Comparison of ENCODE assay signal across 13 cellular contexts in genomic region chr6:43095939-43096338, GRCh38. TPM values are rescaled to one million over a fixed set of nuclear protein-coding genes. Genes with fewer than 3 reads are reported as not detected.
DNase-seq lines count a peak whose midpoint lies in the region; ATAC-seq and TF ChIP-seq lines count a peak whose summit lies in the region.
"Had no signal": no experiment of that assay in that cellular context is flagged by ENCODE, and none has a peak within 500 bp of the region (broad histone marks: within the 10 kb centered on the region; RNA-seq: fewer than 3 reads in every experiment).

No MANE protein-coding gene starts in this region.

- no peak for TF ChIP-seq EP300 in upper lobe of left lung (IDR thresholded peaks at IDR 0.05)

- CTCF ChIA-PET in WTC11 (lab: Charles Lee), result interaction anchor here (0.6 to 2.0 kb wide), 6 partner anchors 14 to 133 kb away, joined by 3 to 11 read pairs (median 6); partner anchors contain the start of gene DNPH1

- no peaks in the 10 kb centered on the region for H3K27me3 Mint-ChIP-seq in WTC11 (ENCODE audit: low read depth)

- POLR2A ChIA-PET in WTC11 (lab: Charles Lee), result interaction anchor here (0.8 to 2.0 kb wide), 3 partner anchors 12 to 20 kb away, joined by 5 to 10 read pairs (median 6); partner anchors contain the start of gene PTK7

- peaks cover 70% of the 10 kb centered on the region for H3K4me1 Mint-ChIP-seq in WTC11

- H3K36me3 Mint-ChIP-seq in WTC11, result no peaks in the 10 kb centered on the region

- H3K9me3 Mint-ChIP-seq in WTC11, result no peaks in the 10 kb centered on the region

- DNase-seq in NCI-H510A treated with DMSO at 0.1 percent for 48 hours (lab: John Stamatoyannopoulos, UW), result peak; percentile 42
- no peak for DNase-seq in NCI-H510A (lab: John Stamatoyannopoulos, UW)
- no peak for DNase-seq in WTC11 (ENCODE audit: low spot score)
- no peak for DNase-seq in left colon
- DNase-seq in upper lobe of left lung, result no peak
- no peak for DNase-seq in NCI-H1092 (lab: John Stamatoyannopoulos, UW)
- DNase-seq in GM19240 (ENCODE audit: insufficient read length, low spot score), result no peak
- DNase-seq: activated CD4-positive, CD25-positive, alpha-beta regulatory T cell; activated effector memory CD4-positive, alpha-beta T cell treated with Interleukin-2 at 50 U/mL for 16 hours; occipital lobe; OCI-M1 had no signal

- no peaks in the 10 kb centered on the region for H3K9me3 ChIP-seq in upper lobe of left lung
- H3K9me3 ChIP-seq: A549 had no signal

- no peaks in the 10 kb centered on the region for H3K27me3 ChIP-seq in upper lobe of left lung

- ATAC-seq in WTC11 (peak; percentile 9; the same call in 1 of the 2 replicates), left colon (peak; percentile 43), upper lobe of left lung (ENCODE audit: low FRiP score in 2 of 2) (no peak), HG03280 (IDR thresholded peaks at IDR 0.05; ENCODE audit: unreplicated experiment) (no peak)
- ATAC-seq: A549 had no signal

- H3K4me1 ChIP-seq in upper lobe of left lung, result peaks cover 14 to 51% (median 41%) of the 10 kb centered on the region in 4 donors
- H3K4me1 ChIP-seq: A549 had no signal

- no peak for TF ChIP-seq POLR2A in upper lobe of left lung (IDR thresholded peaks at IDR 0.05)

- intact Hi-C loops in left colon (cut with DNase I, micrococcal nuclease), result no loop called here

- H3K27ac ChIP-seq in upper lobe of left lung, result peak overlapping the region; percentile 67 to 86 (median 78)
- H3K27ac ChIP-seq: A549 had no signal

- TF ChIP-seq CTCF in WTC11 (IDR thresholded peaks at IDR 0.05), result no peak
- no peak for TF ChIP-seq CTCF in upper lobe of left lung (IDR thresholded peaks at IDR 0.05)

- H3K27ac Mint-ChIP-seq in WTC11, result peak overlapping the region; percentile 97

- WGBS in upper lobe of left lung, 2 donors, result 41 to 55% methylated on average over 7 of the region's 7 CpGs

- H3K4me3 ChIP-seq in upper lobe of left lung, result peak overlapping the region in 3 of 4 donors; percentile 0 to 32 (median 25)
- H3K4me3 ChIP-seq: A549 had no signal

- H3K36me3 ChIP-seq in upper lobe of left lung, result no peaks in the 10 kb centered on the region

- H3K4me3 Mint-ChIP-seq in WTC11, result peak overlapping the region; percentile 8; the same call in 1 of the 2 replicates

TF ChIP-seq in WTC11, 78 proteins besides CTCF, POLR2A, EP300 and RAD21:
- no peak for TF ChIP-seq GABPB1 (CRISPR knock-in tag; IDR thresholded peaks at IDR 0.05)
- TF ChIP-seq ZNF317 (CRISPR knock-in tag; IDR thresholded peaks at IDR 0.05; ENCODE audit: borderline replicate concordance, low read depth), result no peak
- no peak for TF ChIP-seq JAZF1 (CRISPR knock-in tag; IDR thresholded peaks at IDR 0.05)
- TF ChIP-seq ZNF671 (CRISPR knock-in tag; IDR thresholded peaks at IDR 0.05), result no peak
- no peak for TF ChIP-seq ZNF281 (CRISPR knock-in tag; IDR thresholded peaks at IDR 0.05)
- no peak for TF ChIP-seq CBFB (CRISPR knock-in tag; IDR thresholded peaks at IDR 0.05; ENCODE audit: low read depth)
- no peak for TF ChIP-seq SMAD4 (CRISPR knock-in tag; IDR thresholded peaks at IDR 0.05)
- no peak for TF ChIP-seq NFATC4 (CRISPR knock-in tag; IDR thresholded peaks at IDR 0.05)
- TF ChIP-seq EMX1 (CRISPR knock-in tag; IDR thresholded peaks at IDR 0.05), result no peak
- TF ChIP-seq FOXP1 (CRISPR knock-in tag; IDR thresholded peaks at IDR 0.05; ENCODE audit: borderline replicate concordance), result no peak
- no peak for TF ChIP-seq ZNF138 (CRISPR knock-in tag; conservative IDR thresholded peaks at IDR 0.05)
- no peak for TF ChIP-seq ZBTB43 (CRISPR knock-in tag; IDR thresholded peaks at IDR 0.05)
- no peak for TF ChIP-seq ATF3 (CRISPR knock-in tag; conservative IDR thresholded peaks at IDR 0.05)

RNA-seq across cellular contexts. Expression of gene PTK7, which starts 19.8 kb away (rescaled TPM):
- total RNA-seq in WTC11 (2021) (151 to 165 TPM (median 160 TPM) in 3 replicates), left colon (1 to 10 TPM; 8.0 to 9.7 TPM), upper lobe of left lung (100 to 1,000 TPM in 2 of 6 donors, 10 to 100 TPM in 4; 68.6 to 180 (median 89.4) TPM)

RNA-seq across cellular contexts. Expression of gene KLC4, which starts 36.5 kb away (rescaled TPM):
- total RNA-seq in WTC11 (2021) (31.2 to 36.4 TPM (median 35.7 TPM) in 3 replicates), left colon (100 to 1,000 TPM; 109 to 122 TPM), upper lobe of left lung (100 to 1,000 TPM in 1 of 6 donors, 10 to 100 TPM in 5; 31.2 to 155 (median 37.7) TPM)

RNA-seq across cellular contexts. Expression of gene MRPL2, which starts 36.7 kb away (rescaled TPM):
- total RNA-seq in WTC11 (2021) (107 to 131 TPM (median 112 TPM) in 3 replicates), left colon (10 to 100 TPM; 62.5 to 75.0 TPM), upper lobe of left lung (10 to 100 TPM; 17.2 to 58.2 (median 30.7) TPM)

RNA-seq across cellular contexts. Expression of gene CUL7, which starts 42.3 kb away (rescaled TPM):
- total RNA-seq in WTC11 (2021), result 20.8 to 27.9 TPM (median 27.0 TPM) in 3 replicates
- total RNA-seq in left colon, result 10 to 100 TPM; 14.9 to 15.3 TPM
- total RNA-seq in upper lobe of left lung, result 10 to 100 TPM; 16.0 to 35.6 (median 20.4) TPM

Comparison
In these comparisons a context has a peak if more than half of its experiments do, and no peak if none do; other contexts are left out.
1. ATAC-seq: peak in WTC11 (single experiment) and left colon (single experiment); none in upper lobe of left lung (0 of 2) and HG03280 (single experiment).
2. RNA of gene PTK7, which starts 19.8 kb away (total RNA-seq): 151 to 165 TPM in WTC11 and 68.6 to 180 TPM in upper lobe of left lung; 8.0 to 9.7 TPM in left colon; every median in the first group is over 4 times any median in the second.